In genomic region chr16:79213214-79213613, GRCh38 we compare ENCODE assay signal across 1 cellular context.
TF ChIP-seq lines count a peak whose summit lies in the region.

No MANE protein-coding gene starts in this region.

TF ChIP-seq in GM23338, 12 proteins besides CTCF, POLR2A, EP300 and RAD21:
- no peak for TF ChIP-seq POLR2AphosphoS5 (IDR thresholded peaks at IDR 0.05; ENCODE audit: low read depth)
- TF ChIP-seq ZNF462 (CRISPR knock-in tag; IDR thresholded peaks at IDR 0.05), result no peak
- TF ChIP-seq ETS1 (IDR thresholded peaks at IDR 0.05), result no peak
- no peak for TF ChIP-seq NANOG (IDR thresholded peaks at IDR 0.05; ENCODE audit: borderline replicate concordance)
- no peak for TF ChIP-seq EZH2 (IDR thresholded peaks at IDR 0.05; ENCODE audit: low read depth, unreplicated experiment)
- no peak for TF ChIP-seq CREB1 (CRISPR knock-in tag; IDR thresholded peaks at IDR 0.05; ENCODE audit: low read depth)
- no peak for TF ChIP-seq EZH2phosphoT487 (IDR thresholded peaks at IDR 0.05; ENCODE audit: unreplicated experiment)
- TF ChIP-seq ZNF331 (CRISPR knock-in tag; IDR thresholded peaks at IDR 0.05; ENCODE audit: low read depth), result no peak
- no peak for TF ChIP-seq REST (IDR thresholded peaks at IDR 0.05; ENCODE audit: unreplicated experiment)
- no peak for TF ChIP-seq ZNF114 (CRISPR knock-in tag; IDR thresholded peaks at IDR 0.05)
- no peak for TF ChIP-seq STAT1 (IDR thresholded peaks at IDR 0.05; ENCODE audit: unreplicated experiment)
